Comparison of ENCODE assay signal across 22 cellular contexts in genomic region chr5:175531361-175531760, GRCh38.
"Had no signal": no experiment of that assay in that cellular context is flagged by ENCODE, and none has a peak within 500 bp of the region (broad histone marks: within the 10 kb centered on the region; RNA-seq: fewer than 3 reads in every experiment).

No MANE protein-coding gene starts in this region.

- H3K27me3 Mint-ChIP-seq: activated B cell treated with CpG ODN at 0.5 μM for 24 hours; activated naive CD4-positive, alpha-beta T cell treated with anti-CD3 and anti-CD28 coated beads, Interleukin-2, amount 10 ng/mL, durations not matched to agents 7 days and 5 days; naive thymus-derived CD8-positive, alpha-beta T cell had no signal

- ATAC-seq: gastrocnemius medialis; left ventricle myocardium superior; naive thymus-derived CD8-positive, alpha-beta T cell; psoas muscle; right cardiac atrium; stimulated activated effector memory CD8-positive, alpha-beta T cell treated with anti-CD3 and anti-CD28 coated beads, Interleukin-12 subunit alpha, Interleukin-12 subunit beta, amount 100 ng/mL, for 72 hours had no signal

- H3K36me3 ChIP-seq: breast epithelium, colonic mucosa, ovary had no signal

- DNase-seq: activated B cell treated with CpG ODN at 0.5 μM for 24 hours; activated CD4-positive, alpha-beta T cell treated with anti-CD3 and anti-CD28 coated beads for 4 hours; activated naive CD4-positive, alpha-beta T cell treated with anti-CD3 and anti-CD28 coated beads, Interleukin-2, amount 10 ng/mL, durations not matched to agents 7 days and 5 days; activated T-cell treated with anti-CD3 and anti-CD28 coated beads, Interleukin-2, amount 50 U/mL, for 1 hour; colonic mucosa; esophagus squamous epithelium; gastrocnemius medialis; head of caudate nucleus; left ventricle myocardium superior; mammary epithelial cell; naive thymus-derived CD8-positive, alpha-beta T cell; ovary; psoas muscle; right cardiac atrium; stimulated activated CD4-positive, alpha-beta T cell treated with anti-CD3 and anti-CD28 coated beads, Interleukin-2, amount 100 ng/mL, for 24 hours; T1000 had no signal

- H3K4me3 Mint-ChIP-seq: activated B cell treated with CpG ODN at 0.5 μM for 24 hours; activated naive CD4-positive, alpha-beta T cell treated with anti-CD3 and anti-CD28 coated beads, Interleukin-2, amount 10 ng/mL, durations not matched to agents 7 days and 5 days; mesothelial cell of epicardium; naive thymus-derived CD8-positive, alpha-beta T cell; stimulated activated effector memory CD8-positive, alpha-beta T cell treated with anti-CD3 and anti-CD28 coated beads, Interleukin-12 subunit alpha, Interleukin-12 subunit beta, amount 100 ng/mL, for 72 hours; type B pancreatic cell had no signal

- H3K27me3 ChIP-seq: breast epithelium, colonic mucosa, gastrocnemius medialis, ovary, vagina had no signal

- H3K9me3 Mint-ChIP-seq: activated B cell treated with CpG ODN at 0.5 μM for 24 hours; activated naive CD4-positive, alpha-beta T cell treated with anti-CD3 and anti-CD28 coated beads, Interleukin-2, amount 10 ng/mL, durations not matched to agents 7 days and 5 days; mesothelial cell of epicardium; naive thymus-derived CD8-positive, alpha-beta T cell; stimulated activated effector memory CD8-positive, alpha-beta T cell treated with anti-CD3 and anti-CD28 coated beads, Interleukin-12 subunit alpha, Interleukin-12 subunit beta, amount 100 ng/mL, for 72 hours; type B pancreatic cell had no signal

- H3K4me1 ChIP-seq: breast epithelium, colonic mucosa, gastrocnemius medialis, psoas muscle had no signal

- H3K27ac ChIP-seq: breast epithelium, colonic mucosa, esophagus squamous epithelium, gastrocnemius medialis, ovary, psoas muscle, skin epidermis, vagina had no signal

- H3K27ac Mint-ChIP-seq: activated B cell treated with CpG ODN at 0.5 μM for 24 hours; mesothelial cell of epicardium; stimulated activated effector memory CD8-positive, alpha-beta T cell treated with anti-CD3 and anti-CD28 coated beads, Interleukin-12 subunit alpha, Interleukin-12 subunit beta, amount 100 ng/mL, for 72 hours; type B pancreatic cell had no signal

- H3K9me3 ChIP-seq: breast epithelium, colonic mucosa, esophagus squamous epithelium, gastrocnemius medialis, ovary, psoas muscle, vagina had no signal

- H3K4me3 ChIP-seq: breast epithelium, colonic mucosa, esophagus squamous epithelium, gastrocnemius medialis, ovary, psoas muscle, skin epidermis, vagina had no signal
